ENCODE assay signal across 8 cellular contexts in the genomic region with DNA sequence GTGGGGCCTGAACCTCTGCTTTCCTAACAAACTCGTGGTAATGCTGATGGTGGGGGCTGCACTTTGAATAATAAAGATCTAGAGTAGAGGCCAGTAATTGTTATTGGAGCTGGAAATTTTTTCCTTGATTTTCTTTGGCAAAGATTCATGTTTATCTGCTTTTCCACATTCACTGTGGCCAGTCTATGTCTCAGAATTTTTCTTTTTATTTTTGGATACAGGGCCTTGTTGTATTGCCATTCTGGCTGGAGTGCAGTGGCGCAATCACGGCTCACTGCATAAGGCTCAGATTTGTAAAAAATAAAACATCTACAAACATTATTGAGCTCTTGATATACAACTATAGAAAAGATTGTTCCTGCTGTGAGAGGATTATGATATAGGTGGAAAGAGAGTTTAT. TPM values are rescaled to one million over a fixed set of nuclear protein-coding genes. Genes with fewer than 3 reads are reported as not detected.
DNase-seq lines count a peak whose midpoint lies in the region; ATAC-seq and TF ChIP-seq lines count a peak whose summit lies in the region.

No MANE protein-coding gene starts in this region.

- H3K36me3 ChIP-seq in ES-I3 (ENCODE audit: insufficient read depth, low read length) (no peaks in the 10 kb centered on the region), SK-N-MC (ENCODE audit: insufficient read depth, low read length) (peaks cover 36% of the 10 kb centered on the region), rectal smooth muscle tissue (ENCODE audit: control insufficient read depth, insufficient read depth, low read length) (no peaks in the 10 kb centered on the region), transverse colon (peaks cover 0 to 14% (median 5%) of the 10 kb centered on the region in 4 donors)

- H3K27ac ChIP-seq in SK-N-MC (no peak overlapping the region), rectal smooth muscle tissue (ENCODE audit: low read depth, low read length) (no peak overlapping the region), transverse colon (peak overlapping the region in 1 of 4 donors; percentile 90)

- H3K9me3 ChIP-seq in ES-I3 (ENCODE audit: control insufficient read depth, insufficient read depth, low read length) (no peaks in the 10 kb centered on the region; the same call in 1 of the 2 replicates), SK-N-MC (ENCODE audit: low read depth, low read length) (no peaks in the 10 kb centered on the region), transverse colon (no peaks in the 10 kb centered on the region)

- no peak for TF ChIP-seq EP300 in transverse colon (IDR thresholded peaks at IDR 0.05; ENCODE audit: low read depth)

- 55 to 73% methylated on average over 2 to 3 of the region's 3 CpGs for WGBS in transverse colon (ENCODE audit: low coverage in 1 of 2), 2 donors

- H3K4me1 ChIP-seq in ES-I3 (ENCODE audit: insufficient read depth, low read length) (peaks cover 6% of the 10 kb centered on the region; the same call in 1 of the 2 replicates), rectal smooth muscle tissue (ENCODE audit: control insufficient read depth, insufficient read depth, low read length) (peaks cover 2% of the 10 kb centered on the region), transverse colon (peaks cover 4 to 34% (median 14%) of the 10 kb centered on the region in 4 donors)

- TF ChIP-seq POLR2A in transverse colon (IDR thresholded peaks at IDR 0.05), result no peak

- in situ Hi-C loops in transverse colon (cut with MboI; ENCODE audit: low pct_ligation_motif_present in 1 of 4, low pct_unique_long_range_greater_than_20kb in 1 of 4, low sequenced_read_pairs in 3 of 4), result no loop called here

- peak overlapping the region; percentile 82 for H3K4me3 ChIP-seq in SK-N-MC
- peak overlapping the region; percentile 34 for H3K4me3 ChIP-seq in rectal smooth muscle tissue (ENCODE audit: low read length)
- peak overlapping the region in 1 of 4 donors; percentile 71 for H3K4me3 ChIP-seq in transverse colon

- DNase-seq in SK-N-MC (ENCODE audit: low read depth, low spot score) (no peak), fibroblast of gingiva (ENCODE audit: low read depth) (peak; percentile 52), dermis blood vessel endothelial cell (no peak), transverse colon (no peak)
- no peak for DNase-seq in activated CD8-positive, alpha-beta memory T cell treated with anti-CD3 and anti-CD28 coated beads, Interleukin-2, amount 50 U/mL, for 48 hours

- no peak for ATAC-seq in HG02610 (IDR thresholded peaks at IDR 0.05; ENCODE audit: unreplicated experiment)

- no peaks in the 10 kb centered on the region for H3K27me3 ChIP-seq in rectal smooth muscle tissue (ENCODE audit: control insufficient read depth, insufficient read depth, low read length)
- H3K27me3 ChIP-seq in transverse colon, result no peaks in the 10 kb centered on the region

- intact Hi-C loops in transverse colon (cut with DNase I; ENCODE audit: low total_unique reads), result loop anchor here (5.0 kb wide), 2 partner anchors 82 to 97 kb away; a partner anchor contains a TSS

- no peak for TF ChIP-seq CTCF in transverse colon (IDR thresholded peaks at IDR 0.05)

- H3K9ac ChIP-seq in ES-I3 (ENCODE audit: low read depth, low read length) (peak overlapping the region; percentile 1; the same call in 1 of the 2 replicates), SK-N-MC (ENCODE audit: insufficient read length) (peak overlapping the region; percentile 80), rectal smooth muscle tissue (ENCODE audit: low read length) (no peak overlapping the region)

RNA-seq across cellular contexts. Expression of a gene that starts 1.6 kb away (rescaled TPM):
- total RNA-seq in dermis blood vessel endothelial cell, result 28.1 and 37.6 TPM in 2 replicates
- 100 to 1,000 TPM in 1 of 4 donors, 10 to 100 TPM in 3; 13.1 to 123 (median 19.1) TPM for total RNA-seq in transverse colon
